Comparison of ENCODE assay signal across 8 cellular contexts in genomic region chr13:60267498-60268202, GRCh38.
DNase-seq lines count a peak whose midpoint lies in the region; ATAC-seq, FAIRE-seq and TF ChIP-seq lines count a peak whose summit lies in the region.

No MANE protein-coding gene starts in this region.

- no peak overlapping the region for H3K27ac Mint-ChIP-seq in memory B cell

- ATAC-seq in K562: peak; percentile 94
- peak; percentile 41 for ATAC-seq in memory B cell (ENCODE audit: low read depth)

- H3K4me1 ChIP-seq in HUES64 (ENCODE audit: insufficient read depth, low read length) (peaks cover 18% of the 10 kb centered on the region; the same call in 1 of the 2 replicates), K562 (replicated peaks in 1 of 2; ENCODE audit: control insufficient read depth in 2 of 2, insufficient read depth in 2 of 2, low read length in 2 of 2) (no peaks in the 10 kb centered on the region; a peak in 2 of 5 replicates)

- H3K79me2 ChIP-seq in K562 (ENCODE audit: control insufficient read depth, insufficient read depth, low read length): no peaks in the 10 kb centered on the region

- no peak for TF ChIP-seq EP300 in K562 (IDR thresholded peaks at IDR 0.05; ENCODE audit: low read length)

- H3K4me3 ChIP-seq in AG04450 (ENCODE audit: low read depth, low read length) (peak overlapping the region; percentile 48), HUES64 (ENCODE audit: low read length) (peak overlapping the region; percentile 70), K562 (peak overlapping the region; percentile 51)

- H3K4me3 Mint-ChIP-seq in memory B cell: no peak overlapping the region

- H3K9ac ChIP-seq in HUES64 (ENCODE audit: low read depth, low read length): peak overlapping the region; percentile 34; the same call in 1 of the 2 replicates
- peak overlapping the region; percentile 65 to 85 for H3K9ac ChIP-seq in K562 (ENCODE audit: insufficient read depth in 1 of 2, low read depth in 2 of 2, low read length in 2 of 2)

- TSS peak; percentile 64 for BruUV-seq in K562 (replicated peaks; lab: Mats Ljungman, UMichigan)

- H3K27me3 Mint-ChIP-seq in memory B cell: peaks cover 2% of the 10 kb centered on the region

- H3K27me3 ChIP-seq in AG04450 (ENCODE audit: control insufficient read depth, insufficient read depth, low read length) (no peaks in the 10 kb centered on the region), HUES64 (ENCODE audit: insufficient read depth, low read length) (no peaks in the 10 kb centered on the region), K562 (ENCODE audit: control insufficient read depth in 2 of 2, insufficient read depth in 2 of 2, low read length in 2 of 2) (no peaks in the 10 kb centered on the region)

- no peaks in the 10 kb centered on the region for H3K9me3 ChIP-seq in AG04450 (ENCODE audit: control insufficient read depth, insufficient read depth, low read length)
- H3K9me3 ChIP-seq in HUES64 (ENCODE audit: insufficient read depth, low read depth, low read length): peaks cover 6% of the 10 kb centered on the region; the same call in 1 of the 2 replicates
- H3K9me3 ChIP-seq in K562 (replicated peaks; ENCODE audit: control insufficient read depth, insufficient read depth, low read depth, low read length): no peaks in the 10 kb centered on the region

- 0 out of 4 replicates have a peak, but pooled peaks of 1 of the 2 experiments have one; percentile 21 for TF ChIP-seq RAD21 in K562 (CRISPR knock-in tag; conservative IDR thresholded peaks at IDR 0.05 in 1 of 2, IDR thresholded peaks at IDR 0.05 in 1 of 2)

- H3K4me2 ChIP-seq in K562 (ENCODE audit: insufficient read depth, low read length): peak overlapping the region; percentile 80

- DNase-seq in AG04450 (ENCODE audit: low read depth, low spot score) (no peak), K562 (ENCODE audit: extremely low read depth in 1 of 4, low spot score in 3 of 4) (peak in 2 of 4 experiments; percentile 23 to 62), memory B cell (ENCODE audit: low spot score in 2 of 2) (no peak), NCI-H1105 (lab: John Stamatoyannopoulos, UW) (no peak), NCI-H748 (lab: John Stamatoyannopoulos, UW; ENCODE audit: unreplicated experiment) (no peak), GM03348 (ENCODE audit: low spot score) (no peak)

- TF ChIP-seq CTCF in AG04450 (IDR thresholded peaks at IDR 0.05; ENCODE audit: low read depth, low read length): no peak
- TF ChIP-seq CTCF in K562 (IDR thresholded peaks at IDR 0.05 in 2 of 3, conservative IDR thresholded peaks at IDR 0.05 in 1 of 3; ENCODE audit: insufficient read depth in 2 of 3, low read depth in 1 of 3, low read length in 3 of 3): no peak

- in situ Hi-C loops in K562 (cut with MboI): no loop called here

- H4K20me1 ChIP-seq in K562 (replicated peaks; ENCODE audit: control insufficient read depth, insufficient read depth, low read length): no peaks in the 10 kb centered on the region

- TF ChIP-seq POLR2A in GM19193 (IDR thresholded peaks at IDR 0.05; ENCODE audit: extremely low read depth, insufficient read depth, insufficient read length): peak; percentile 26
- TF ChIP-seq POLR2A in K562 (conservative IDR thresholded peaks at IDR 0.05): peak; percentile 56; the same call in 1 of the 2 replicates

- intact Hi-C loops in K562 (cut with micrococcal nuclease): no loop called here

- CTCF ChIA-PET in AG04450 (lab: Charles Lee): no interaction called here
- CTCF ChIA-PET in K562 (lab: Yijun Ruan, JAX; ENCODE audit: low intra/inter-chr PET ratio): no interaction called here

- peak overlapping the region; percentile 95 for H2AFZ ChIP-seq in K562 (ENCODE audit: low read depth, low read length)

- peaks cover 4% of the 10 kb centered on the region for H3K9me3 Mint-ChIP-seq in memory B cell

- H3K36me3 Mint-ChIP-seq in memory B cell: no peaks in the 10 kb centered on the region

- H3K4me1 Mint-ChIP-seq in memory B cell: no peaks in the 10 kb centered on the region

- no peaks in the 10 kb centered on the region for H3K9me1 ChIP-seq in K562 (ENCODE audit: control insufficient read depth, insufficient read depth, low read length)

- H3K36me3 ChIP-seq in HUES64 (ENCODE audit: insufficient read depth, low read length) (no peaks in the 10 kb centered on the region), K562 (ENCODE audit: control insufficient read depth, insufficient read depth, low read length) (no peaks in the 10 kb centered on the region)

- peak; percentile 63 for FAIRE-seq in K562 (lab: Jason Lieb, UNC)

- WGBS in HUES64: 53% methylated on average over 24 of the region's 24 CpGs
- WGBS in K562 (ENCODE audit: insufficient coverage, low coverage, missing lambda C conversion rate): 1% methylated on average over 23 of the region's 24 CpGs

- POLR2A ChIA-PET in AG04450 (lab: Yijun Ruan, JAX): no interaction called here
- POLR2A ChIA-PET in K562 (lab: Yijun Ruan, JAX): no interaction called here

- H3K27ac ChIP-seq in AG04450 (ENCODE audit: low read depth, low read length) (no peak overlapping the region), HUES64 (ENCODE audit: low read depth, low read length) (no peak overlapping the region), K562 (ENCODE audit: extremely low read depth, low read depth, low read length) (peak overlapping the region; percentile 48; the same call in 2 of the 3 replicates)

TF ChIP-seq in K562, 482 proteins besides CTCF, POLR2A, EP300 and RAD21 (continues in another document):
- TF ChIP-seq ATF7 (IDR thresholded peaks at IDR 0.05): 0 out of 2 replicates have a peak, but pooled peaks have one; percentile 14
- TF ChIP-seq CREB3L1 (IDR thresholded peaks at IDR 0.05; ENCODE audit: borderline replicate concordance, low read depth): peak; percentile 19; the same call in 1 of the 2 replicates
- no peak for TF ChIP-seq JUND (IDR thresholded peaks at IDR 0.05; ENCODE audit: borderline replicate concordance, low read depth, low read length)
- TF ChIP-seq JUND (tag; IDR thresholded peaks at IDR 0.05; ENCODE audit: borderline replicate concordance, low read depth, low read length): no peak
- no peak for TF ChIP-seq NR2C2 (CRISPR knock-in tag; IDR thresholded peaks at IDR 0.05)
- peak; percentile 56 for TF ChIP-seq NR2C2 (tag; IDR thresholded peaks at IDR 0.05)
- peak; percentile 66; the same call in 1 of the 2 replicates for TF ChIP-seq TOE1 (IDR thresholded peaks at IDR 0.05; ENCODE audit: borderline replicate concordance)
- no peak for TF ChIP-seq TOE1 (CRISPR knock-in tag; IDR thresholded peaks at IDR 0.05; ENCODE audit: borderline replicate concordance, low read depth)
- TF ChIP-seq VEZF1 (CRISPR knock-in tag; IDR thresholded peaks at IDR 0.05): peak; percentile 26; the same call in 1 of the 2 replicates
- TF ChIP-seq ZSCAN29 (IDR thresholded peaks at IDR 0.05): peak; percentile 49; the same call in 1 of the 2 replicates
- peak; percentile 64 for TF ChIP-seq ELF1 (tag; IDR thresholded peaks at IDR 0.05)
- peak; percentile 77 for TF ChIP-seq PRDM10 (IDR thresholded peaks at IDR 0.05; ENCODE audit: partially characterized antibody)
- no peak for TF ChIP-seq ILF3 (IDR thresholded peaks at IDR 0.05; ENCODE audit: borderline replicate concordance)
- no peak for TF ChIP-seq ZNF695 (CRISPR knock-in tag; IDR thresholded peaks at IDR 0.05)
